In genomic region chr22:41598891-41599635, GRCh38 we compare ENCODE assay signal across 2 cellular contexts.
TF ChIP-seq lines count a peak whose summit lies in the region.

No MANE protein-coding gene starts in this region.

TF ChIP-seq in SK-N-SH, 30 proteins besides CTCF, POLR2A, EP300 and RAD21:
- TF ChIP-seq MEF2A (IDR thresholded peaks at IDR 0.05; ENCODE audit: borderline replicate concordance, low read depth): no peak

TF ChIP-seq in SK-N-SH treated with all-trans-retinoic acid at 6 μM for 48 hours, 23 proteins besides CTCF, POLR2A, EP300 and RAD21:
- TF ChIP-seq TSHZ2 (CRISPR knock-in tag; IDR thresholded peaks at IDR 0.05) (no peak), SNAI2 (CRISPR knock-in tag; IDR thresholded peaks at IDR 0.05) (no peak), CREB5 (CRISPR knock-in tag; IDR thresholded peaks at IDR 0.05; ENCODE audit: low read depth) (no peak), RARB (CRISPR knock-in tag; IDR thresholded peaks at IDR 0.05) (no peak), ZC3H10 (CRISPR knock-in tag; IDR thresholded peaks at IDR 0.05) (no peak), GLIS3 (CRISPR knock-in tag; IDR thresholded peaks at IDR 0.05) (no peak), ZFP30 (CRISPR knock-in tag; IDR thresholded peaks at IDR 0.05) (no peak), ISL1 (CRISPR knock-in tag; IDR thresholded peaks at IDR 0.05) (no peak), BACH2 (CRISPR knock-in tag; IDR thresholded peaks at IDR 0.05; ENCODE audit: borderline replicate concordance) (no peak)
